In the genomic region with DNA sequence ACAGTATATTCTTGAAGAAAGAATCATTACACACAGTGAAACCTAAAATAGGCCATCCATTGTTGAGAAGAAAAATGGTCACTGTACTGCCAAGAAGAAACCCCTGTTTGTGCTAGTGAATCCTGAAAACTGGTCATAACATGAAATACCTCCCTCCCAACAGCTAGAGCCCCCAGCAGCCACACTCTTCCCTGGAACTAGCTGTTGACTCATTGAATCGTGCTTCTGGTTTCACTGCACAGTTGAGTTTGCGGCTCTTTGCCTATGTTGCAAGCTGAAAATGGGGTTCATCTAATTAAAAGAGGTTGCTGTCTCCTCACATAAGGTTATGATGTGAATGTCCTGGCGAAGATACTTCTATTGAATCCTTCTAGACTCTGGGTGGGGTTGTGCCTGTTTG, we compare ENCODE assay signal across 29 cellular contexts.
"Had no signal": no experiment of that assay in that cellular context is flagged by ENCODE, and none has a peak within 500 bp of the region (broad histone marks: within the 10 kb centered on the region; RNA-seq: fewer than 3 reads in every experiment).

No MANE protein-coding gene starts in this region.

- ATAC-seq: activated naive CD4-positive, alpha-beta T cell treated with anti-CD3 and anti-CD28 coated beads, Interleukin-2, amount 50 U/mL, for 72 hours; PC-3 had no signal

- DNase-seq: activated B cell treated with CpG ODN at 0.5 μM for 24 hours; activated CD4-positive, alpha-beta memory T cell treated with anti-CD3 and anti-CD28 coated beads for 36 hours; activated CD4-positive, alpha-beta T cell treated with anti-CD3 and anti-CD28 coated beads, Interleukin-2, amount 10 ng/mL, durations not matched to agents 7 days and 5 days; activated CD4-positive, CD25-positive, alpha-beta regulatory T cell treated with anti-CD3 and anti-CD28 coated beads, Interleukin-2, amount 50 U/mL, for 72 hours; activated CD8-positive, alpha-beta memory T cell treated with anti-CD3 and anti-CD28 coated beads, Interleukin-2, amount 50 U/mL, for 4 hours; activated gamma-delta T cell treated with Interleukin-2 at 50 U/mL for 16 hours; activated naive CD4-positive, alpha-beta T cell treated with anti-CD3 and anti-CD28 coated beads for 36 hours; activated T-cell treated with anti-CD3 and anti-CD28 coated beads for 4 hours; amygdala; MM.1S; MV-4-11; NCI-H1092; NCI-H1436 treated with DMSO at 0.1 percent for 48 hours; NCI-H1694 treated with DMSO at 0.1 percent for 48 hours; NCI-H2029; NCI-H510A; NCI-H526; NCI-H748 treated with DMSO at 0.1 percent for 48 hours; NK-92 treated with Interleukin-12 subunit alpha and Interleukin-12 subunit beta, amount 100 ng/mL, for 24 hours; PC-3; Peyer's patch; RPMI8226; SHP77 treated with DMSO at 0.1 percent for 48 hours; SK-N-SH; T-helper 9 cell had no signal

- H3K27ac Mint-ChIP-seq: activated B cell treated with CpG ODN at 0.5 μM for 24 hours; activated CD4-positive, alpha-beta memory T cell treated with anti-CD3 and anti-CD28 coated beads for 36 hours; activated CD4-positive, alpha-beta T cell treated with anti-CD3 and anti-CD28 coated beads, Interleukin-2, amount 10 ng/mL, durations not matched to agents 7 days and 5 days; activated naive CD4-positive, alpha-beta T cell treated with anti-CD3 and anti-CD28 coated beads for 36 hours; activated naive CD4-positive, alpha-beta T cell treated with anti-CD3 and anti-CD28 coated beads, Interleukin-2, amount 50 U/mL, for 72 hours; activated T-helper 1 cell treated with anti-CD3 and anti-CD28 coated beads, Interleukin-12 subunit alpha, Interleukin-12 subunit beta, Interleukin-2, Interleukin-4 antibody, amounts not matched to agents 30 ng/mL and 10 ng/mL and 1 ng/mL, durations not matched to agents 14 hours and 24 hours and 36 hours; T-helper 1 cell treated with Interleukin-12 subunit alpha and Interleukin-12 subunit beta and Interleukin-4 antibody, amounts not matched to agents 30 μg/mL and 1 μg/mL, for 36 hours had no signal

- H3K4me3 Mint-ChIP-seq: activated B cell treated with CpG ODN at 0.5 μM for 24 hours; activated CD4-positive, alpha-beta memory T cell treated with anti-CD3 and anti-CD28 coated beads for 36 hours; activated CD4-positive, alpha-beta T cell treated with anti-CD3 and anti-CD28 coated beads, Interleukin-2, amount 10 ng/mL, durations not matched to agents 7 days and 5 days; activated naive CD4-positive, alpha-beta T cell treated with anti-CD3 and anti-CD28 coated beads for 36 hours; activated T-helper 1 cell treated with anti-CD3 and anti-CD28 coated beads, Interleukin-12 subunit alpha, Interleukin-12 subunit beta, Interleukin-2, Interleukin-4 antibody, amounts not matched to agents 30 ng/mL and 10 ng/mL and 1 ng/mL, durations not matched to agents 14 hours and 24 hours and 36 hours; central memory CD8-positive, alpha-beta T cell; T-helper 1 cell treated with Interleukin-12 subunit alpha and Interleukin-12 subunit beta and Interleukin-4 antibody, amounts not matched to agents 30 μg/mL and 1 μg/mL, for 36 hours had no signal

- H3K9me3 Mint-ChIP-seq: activated B cell treated with CpG ODN at 0.5 μM for 24 hours; activated CD4-positive, alpha-beta memory T cell treated with anti-CD3 and anti-CD28 coated beads for 36 hours; activated CD4-positive, alpha-beta T cell treated with anti-CD3 and anti-CD28 coated beads, Interleukin-2, amount 10 ng/mL, durations not matched to agents 7 days and 5 days; activated naive CD4-positive, alpha-beta T cell treated with anti-CD3 and anti-CD28 coated beads for 36 hours; activated naive CD4-positive, alpha-beta T cell treated with anti-CD3 and anti-CD28 coated beads, Interleukin-2, amount 50 U/mL, for 72 hours; activated T-helper 1 cell treated with anti-CD3 and anti-CD28 coated beads, Interleukin-12 subunit alpha, Interleukin-12 subunit beta, Interleukin-2, Interleukin-4 antibody, amounts not matched to agents 30 ng/mL and 10 ng/mL and 1 ng/mL, durations not matched to agents 14 hours and 24 hours and 36 hours; central memory CD8-positive, alpha-beta T cell; T-helper 1 cell treated with Interleukin-12 subunit alpha and Interleukin-12 subunit beta and Interleukin-4 antibody, amounts not matched to agents 30 μg/mL and 1 μg/mL, for 36 hours had no signal

- H3K27me3 Mint-ChIP-seq: activated B cell treated with CpG ODN at 0.5 μM for 24 hours; activated CD4-positive, alpha-beta memory T cell treated with anti-CD3 and anti-CD28 coated beads for 36 hours; activated CD4-positive, alpha-beta T cell treated with anti-CD3 and anti-CD28 coated beads, Interleukin-2, amount 10 ng/mL, durations not matched to agents 7 days and 5 days; central memory CD8-positive, alpha-beta T cell had no signal

- H3K4me1 Mint-ChIP-seq: activated B cell treated with CpG ODN at 0.5 μM for 24 hours; central memory CD8-positive, alpha-beta T cell had no signal
